In the genomic region with DNA sequence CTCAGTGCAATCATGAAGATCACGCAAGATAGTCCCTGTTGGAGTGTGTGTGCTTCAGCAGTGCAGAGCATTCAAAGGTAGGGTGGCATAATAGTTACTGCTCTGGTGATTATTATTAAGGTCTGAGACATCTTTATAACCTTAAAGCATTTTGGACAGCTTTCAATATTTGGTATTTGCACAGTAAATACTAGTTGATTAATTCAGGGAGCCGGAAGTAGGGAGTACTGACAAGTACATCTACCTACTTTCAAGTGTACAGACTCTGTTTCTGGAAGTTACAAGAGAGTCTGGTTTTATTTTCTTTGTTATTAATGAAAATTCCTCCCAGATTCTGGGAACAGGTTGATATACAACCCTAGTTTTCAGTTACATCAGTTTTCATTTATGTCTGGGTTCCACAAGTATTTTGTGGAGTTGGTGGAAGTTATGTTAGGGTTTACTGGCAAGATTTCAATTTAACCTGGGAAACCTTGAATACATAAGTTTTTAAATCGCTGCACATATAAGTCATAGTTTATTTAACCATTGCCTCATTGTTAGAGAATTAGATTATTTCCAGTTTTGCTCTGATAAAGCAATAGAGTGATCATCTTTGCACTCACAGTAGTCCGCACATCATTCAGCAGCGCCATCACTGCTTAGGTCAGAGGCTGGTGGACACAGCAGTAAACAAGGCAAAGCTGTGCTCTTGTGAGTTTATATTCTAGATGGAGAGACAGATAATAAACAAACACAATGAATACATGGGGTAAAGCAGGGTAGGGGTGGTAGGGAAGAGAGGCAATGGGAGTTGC, we compare ENCODE assay signal across 22 cellular contexts.
"Had no signal": no experiment of that assay in that cellular context is flagged by ENCODE, and none has a peak within 500 bp of the region (broad histone marks: within the 10 kb centered on the region; RNA-seq: fewer than 3 reads in every experiment).

No MANE protein-coding gene starts in this region.

- ATAC-seq: activated T-helper 17 cell treated with anti-CD3 and anti-CD28 coated beads, Interleukin-2, amount 50 U/mL, for 72 hours; T-helper 17 cell had no signal

- H3K36me3 ChIP-seq: brain microvascular endothelial cell, cardiac muscle cell had no signal

- H3K27me3 ChIP-seq: brain microvascular endothelial cell, cardiac muscle cell had no signal

- H3K27ac ChIP-seq: brain microvascular endothelial cell, cardiac muscle cell had no signal

- DNase-seq: activated B cell treated with CpG ODN at 0.5 μM for 24 hours; activated CD4-positive, alpha-beta T cell treated with anti-CD3 and anti-CD28 coated beads for 1 hour; activated CD4-positive, alpha-beta T cell treated with anti-CD3 and anti-CD28 coated beads, Interleukin-2, amount 10 ng/mL, durations not matched to agents 24 days and 14 days; activated CD4-positive, alpha-beta T cell treated with anti-CD3 and anti-CD28 coated beads, Interleukin-2, amount 50 U/mL, for 48 hours; activated gamma-delta T cell; activated naive CD4-positive, alpha-beta T cell treated with anti-CD3 and anti-CD28 coated beads for 36 hours; activated T-cell treated with anti-CD3 and anti-CD28 coated beads for 4 hours; activated T-cell treated with anti-CD3 and anti-CD28 coated beads, Interleukin-2, amount 50 U/mL, for 48 hours; amygdala; brain microvascular endothelial cell; KG1; NCI-H1092; NCI-H1417 treated with DMSO at 0.1 percent for 48 hours; NCI-H2029; NCI-H2107; NCI-H345; NCI-H510A; SIG-M5; T-helper 17 cell; T-helper 9 cell had no signal

- H3K4me3 ChIP-seq: cardiac muscle cell had no signal
